In genomic region chr11:3916962-3917361, GRCh38 we compare ENCODE assay signal across 12 cellular contexts.
DNase-seq lines count a peak whose midpoint lies in the region; ATAC-seq and TF ChIP-seq lines count a peak whose summit lies in the region.
"Had no signal": no experiment of that assay in that cellular context is flagged by ENCODE, and none has a peak within 500 bp of the region (broad histone marks: within the 10 kb centered on the region; RNA-seq: fewer than 3 reads in every experiment).

No MANE protein-coding gene starts in this region.

- no peak overlapping the region for H3K9ac ChIP-seq in neuronal stem cell (ENCODE audit: low read depth, low read length, poor library complexity)
- H3K9ac ChIP-seq in endodermal cell (ENCODE audit: extremely low read depth, low read length, poor library complexity, severe bottlenecking), result no peak overlapping the region

- H3K4me3 Mint-ChIP-seq in CD4-positive, CD25-positive, alpha-beta regulatory T cell, result peak overlapping the region in 3 of 4 donors; percentile 41 to 67 (median 52)
- no peak overlapping the region for H3K4me3 Mint-ChIP-seq in endodermal cell
- no peak overlapping the region for H3K4me3 Mint-ChIP-seq in stimulated activated memory B cell treated with anti-CD40 and anti-IgM and Interleukin-4, amounts not matched to agents 10 μg/mL and 1 μg/mL and 100 μg/mL, for 72 hours

- H3K9me3 ChIP-seq in CD4-positive, CD25-positive, alpha-beta regulatory T cell (ENCODE audit: control insufficient read depth in 2 of 2, low read length in 2 of 2), result no peaks in the 10 kb centered on the region
- H3K9me3 ChIP-seq in neuronal stem cell (replicated peaks in 1 of 2; ENCODE audit: control insufficient read depth in 2 of 2, insufficient read depth in 1 of 2, low read depth in 1 of 2, low read length in 2 of 2) (peaks cover 0 to 3% of the 10 kb centered on the region in 2 donors), endodermal cell (ENCODE audit: control insufficient read depth, low read length) (no peaks in the 10 kb centered on the region), WERI-Rb-1 (ENCODE audit: severe bottlenecking) (no peaks in the 10 kb centered on the region)

- TF ChIP-seq CTCF in endodermal cell (conservative IDR thresholded peaks at IDR 0.05), result no peak
- TF ChIP-seq CTCF in WERI-Rb-1 (IDR thresholded peaks at IDR 0.05; ENCODE audit: low read depth, low read length), result no peak

- peak in 1 of 3 donors; percentile 79 for DNase-seq in CD4-positive, CD25-positive, alpha-beta regulatory T cell
- DNase-seq in NCI-H2171 treated with DMSO at 0.1 percent for 48 hours (lab: John Stamatoyannopoulos, UW) (peak; percentile 70), neuronal stem cell (ENCODE audit: low spot score) (no peak), endodermal cell (no peak), midbrain (lab: John Stamatoyannopoulos, UW) (no peak), WERI-Rb-1 (no peak)
- DNase-seq in activated naive CD4-positive, alpha-beta T cell treated with anti-CD3 and anti-CD28 coated beads, Interleukin-2, amount 50 U/mL, for 72 hours (ENCODE audit: low spot score in 2 of 2), result peak in 1 of 2 donors; percentile 15
- DNase-seq: caudate nucleus, NCI-H226, T-helper 9 cell had no signal

- H3K4me2 ChIP-seq in neuronal stem cell (ENCODE audit: insufficient read depth, low read length, poor library complexity, severe bottlenecking), result no peak overlapping the region

- H3K79me1 ChIP-seq in neuronal stem cell (ENCODE audit: low read depth, low read length), result no peaks in the 10 kb centered on the region

- H4K8ac ChIP-seq in neuronal stem cell (ENCODE audit: low read depth, low read length), result no peak overlapping the region

- H2BK12ac ChIP-seq in neuronal stem cell (ENCODE audit: low read length), result no peak overlapping the region

- H3K23ac ChIP-seq in neuronal stem cell (ENCODE audit: low read depth, low read length, poor library complexity), result no peak overlapping the region

- H3K9me3 Mint-ChIP-seq in CD4-positive, CD25-positive, alpha-beta regulatory T cell, result peaks cover 0 to 2% (median 0%) of the 10 kb centered on the region in 7 donors
- H3K9me3 Mint-ChIP-seq in activated naive CD4-positive, alpha-beta T cell treated with anti-CD3 and anti-CD28 coated beads, Interleukin-2, amount 50 U/mL, for 72 hours, result peaks cover 4 to 8% of the 10 kb centered on the region in 2 donors
- H3K9me3 Mint-ChIP-seq in endodermal cell, result no peaks in the 10 kb centered on the region
- H3K9me3 Mint-ChIP-seq in stimulated activated memory B cell treated with anti-CD40 and anti-IgM and Interleukin-4, amounts not matched to agents 10 μg/mL and 1 μg/mL and 100 μg/mL, for 72 hours, result no peaks in the 10 kb centered on the region

- no peak overlapping the region for H3K4ac ChIP-seq in neuronal stem cell (ENCODE audit: low read length)

- H3K36me3 ChIP-seq in CD4-positive, CD25-positive, alpha-beta regulatory T cell (ENCODE audit: control insufficient read depth, insufficient read depth, low read length), result no peaks in the 10 kb centered on the region
- H3K36me3 ChIP-seq in neuronal stem cell (replicated peaks in 1 of 2; ENCODE audit: control insufficient read depth in 2 of 2, insufficient read depth in 2 of 2, low read length in 2 of 2) (no peaks in the 10 kb centered on the region), endodermal cell (ENCODE audit: control insufficient read depth, insufficient read depth, low read length) (no peaks in the 10 kb centered on the region), WERI-Rb-1 (no peaks in the 10 kb centered on the region)

- WGBS in neuronal stem cell (ENCODE audit: extremely low coverage in 2 of 2, insufficient read length in 2 of 2, insufficient replicate concordance in 1 of 2), 2 donors, result no CpG with 5 or more reads among the region's 3 CpGs
- 94% methylated on average over 3 of the region's 3 CpGs; no CpG with 5 or more reads in 1 of the 2 experiments for WGBS in endodermal cell (ENCODE audit: insufficient coverage in 1 of 2, insufficient read length in 1 of 2), 2 experiments

- H3K4me3 ChIP-seq in CD4-positive, CD25-positive, alpha-beta regulatory T cell (ENCODE audit: low read depth, low read length), result no peak overlapping the region
- H3K4me3 ChIP-seq in neuronal stem cell (ENCODE audit: low read length in 2 of 2) (peak overlapping the region in 1 of 2 donors; percentile 27), endodermal cell (ENCODE audit: low read length) (no peak overlapping the region), WERI-Rb-1 (ENCODE audit: low read depth, low read length) (no peak overlapping the region)

- peaks cover 51 to 85% (median 62%) of the 10 kb centered on the region in 4 donors for H3K4me1 Mint-ChIP-seq in CD4-positive, CD25-positive, alpha-beta regulatory T cell
- H3K4me1 Mint-ChIP-seq in endodermal cell, result no peaks in the 10 kb centered on the region
- H3K4me1 Mint-ChIP-seq in stimulated activated memory B cell treated with anti-CD40 and anti-IgM and Interleukin-4, amounts not matched to agents 10 μg/mL and 1 μg/mL and 100 μg/mL, for 72 hours, result peaks cover 64% of the 10 kb centered on the region

- H2BK15ac ChIP-seq in neuronal stem cell (ENCODE audit: low read length), result no peak overlapping the region

- peaks cover 42% of the 10 kb centered on the region for H3K4me1 ChIP-seq in CD4-positive, CD25-positive, alpha-beta regulatory T cell (ENCODE audit: control insufficient read depth, insufficient read depth, low read length, poor library complexity, severe bottlenecking)
- H3K4me1 ChIP-seq in neuronal stem cell (ENCODE audit: control insufficient read depth in 2 of 2, insufficient read depth in 1 of 2, low read depth in 1 of 2, low read length in 2 of 2) (no peaks in the 10 kb centered on the region), endodermal cell (ENCODE audit: control insufficient read depth, insufficient read depth, low read length) (no peaks in the 10 kb centered on the region)

- H3K14ac ChIP-seq in neuronal stem cell (ENCODE audit: low read length), result no peak overlapping the region

- peaks cover 10% of the 10 kb centered on the region for H3K36me3 Mint-ChIP-seq in CD4-positive, CD25-positive, alpha-beta regulatory T cell
- H3K36me3 Mint-ChIP-seq in activated naive CD4-positive, alpha-beta T cell treated with anti-CD3 and anti-CD28 coated beads, Interleukin-2, amount 50 U/mL, for 72 hours, result peaks cover 0 to 26% of the 10 kb centered on the region in 2 donors
- peaks cover 2% of the 10 kb centered on the region for H3K36me3 Mint-ChIP-seq in endodermal cell (ENCODE audit: low read depth)
- H3K36me3 Mint-ChIP-seq in stimulated activated memory B cell treated with anti-CD40 and anti-IgM and Interleukin-4, amounts not matched to agents 10 μg/mL and 1 μg/mL and 100 μg/mL, for 72 hours, result peaks cover 2% of the 10 kb centered on the region

- H3K27ac Mint-ChIP-seq in CD4-positive, CD25-positive, alpha-beta regulatory T cell, result peak overlapping the region; percentile 61 to 83 (median 79)
- H3K27ac Mint-ChIP-seq in activated naive CD4-positive, alpha-beta T cell treated with anti-CD3 and anti-CD28 coated beads, Interleukin-2, amount 50 U/mL, for 72 hours, result peak overlapping the region in 1 of 2 donors; percentile 69
- H3K27ac Mint-ChIP-seq in endodermal cell, result no peak overlapping the region
- H3K27ac Mint-ChIP-seq in stimulated activated memory B cell treated with anti-CD40 and anti-IgM and Interleukin-4, amounts not matched to agents 10 μg/mL and 1 μg/mL and 100 μg/mL, for 72 hours, result no peak overlapping the region

- ATAC-seq in CD4-positive, CD25-positive, alpha-beta regulatory T cell (ENCODE audit: low read depth in 2 of 2), result no peak
- ATAC-seq in activated naive CD4-positive, alpha-beta T cell treated with anti-CD3 and anti-CD28 coated beads, Interleukin-2, amount 50 U/mL, for 72 hours, result peak; percentile 48 to 62
- no peak for ATAC-seq in stimulated activated memory B cell treated with anti-CD40 and anti-IgM and Interleukin-4, amounts not matched to agents 10 μg/mL and 1 μg/mL and 100 μg/mL, for 72 hours
- ATAC-seq: sciatic nerve had no signal

- H3K27me3 ChIP-seq in CD4-positive, CD25-positive, alpha-beta regulatory T cell (ENCODE audit: control insufficient read depth, insufficient read depth, low read length), result no peaks in the 10 kb centered on the region
- H3K27me3 ChIP-seq in neuronal stem cell (ENCODE audit: control insufficient read depth in 3 of 3, insufficient read depth in 3 of 3, low read depth in 1 of 3, low read length in 3 of 3), result no peaks in the 10 kb centered on the region
- no peaks in the 10 kb centered on the region for H3K27me3 ChIP-seq in endodermal cell (ENCODE audit: control insufficient read depth, insufficient read depth, low read length, poor library complexity, severe bottlenecking)
- no peaks in the 10 kb centered on the region for H3K27me3 ChIP-seq in WERI-Rb-1 (ENCODE audit: insufficient read depth, low read depth, severe bottlenecking)

- no peak overlapping the region for H4K91ac ChIP-seq in neuronal stem cell (ENCODE audit: low read depth, low read length, poor library complexity)

- no peak overlapping the region for H2AK5ac ChIP-seq in neuronal stem cell (ENCODE audit: low read depth, low read length)

- peak overlapping the region; percentile 5 for H3K18ac ChIP-seq in neuronal stem cell (ENCODE audit: low read length)

- H3K27ac ChIP-seq in CD4-positive, CD25-positive, alpha-beta regulatory T cell (ENCODE audit: insufficient read depth, low read length, poor library complexity, severe bottlenecking), result no peak overlapping the region
- H3K27ac ChIP-seq in neuronal stem cell (replicated peaks; ENCODE audit: low read length), result no peak overlapping the region
- H3K27ac ChIP-seq in endodermal cell (ENCODE audit: low read depth, low read length), result no peak overlapping the region
- H3K27ac ChIP-seq in WERI-Rb-1, result no peak overlapping the region

- no peak overlapping the region for H2BK120ac ChIP-seq in neuronal stem cell (ENCODE audit: low read depth, low read length)

- no peaks in the 10 kb centered on the region for H3K27me3 Mint-ChIP-seq in CD4-positive, CD25-positive, alpha-beta regulatory T cell
- H3K27me3 Mint-ChIP-seq in endodermal cell (ENCODE audit: insufficient read depth), result no peaks in the 10 kb centered on the region
- no peaks in the 10 kb centered on the region for H3K27me3 Mint-ChIP-seq in stimulated activated memory B cell treated with anti-CD40 and anti-IgM and Interleukin-4, amounts not matched to agents 10 μg/mL and 1 μg/mL and 100 μg/mL, for 72 hours

- H2AFZ ChIP-seq in neuronal stem cell (ENCODE audit: low read length), result no peak overlapping the region

- no peak overlapping the region for H2BK5ac ChIP-seq in neuronal stem cell (ENCODE audit: low read length)

Comparison
In these comparisons a context has a peak if more than half of its experiments do, and no peak if none do; other contexts are left out.
1. ATAC-seq: peak in activated naive CD4-positive, alpha-beta T cell treated with anti-CD3 and anti-CD28 coated beads, Interleukin-2, amount 50 U/mL, for 72 hours (2 of 2); none in CD4-positive, CD25-positive, alpha-beta regulatory T cell (0 of 2) and stimulated activated memory B cell treated with anti-CD40 and anti-IgM and Interleukin-4, amounts not matched to agents 10 μg/mL and 1 μg/mL and 100 μg/mL, for 72 hours (single experiment).
2. H3K27ac Mint-ChIP-seq: peak in CD4-positive, CD25-positive, alpha-beta regulatory T cell (3 of 3); none in endodermal cell (single experiment) and stimulated activated memory B cell treated with anti-CD40 and anti-IgM and Interleukin-4, amounts not matched to agents 10 μg/mL and 1 μg/mL and 100 μg/mL, for 72 hours (single experiment).
3. H3K4me3 Mint-ChIP-seq: peak in CD4-positive, CD25-positive, alpha-beta regulatory T cell (3 of 4); none in endodermal cell (single experiment) and stimulated activated memory B cell treated with anti-CD40 and anti-IgM and Interleukin-4, amounts not matched to agents 10 μg/mL and 1 μg/mL and 100 μg/mL, for 72 hours (single experiment).